Comparison of ENCODE assay signal across 34 cellular contexts in genomic region chr4:4376074-4376473, GRCh38. TPM values are rescaled to one million over a fixed set of nuclear protein-coding genes. Genes with fewer than 3 reads are reported as not detected.
"Had no signal": no experiment of that assay in that cellular context is flagged by ENCODE, and none has a peak within 500 bp of the region (broad histone marks: within the 10 kb centered on the region; RNA-seq: fewer than 3 reads in every experiment).

No MANE protein-coding gene starts in this region.

- H3K27ac Mint-ChIP-seq: natural killer cell treated with Interleukin-12 subunit alpha and Interleukin-12 subunit beta and Interleukin-15 and Interleukin-18, amount 100 ng/mL, for 72 hours; nephron progenitor cell; stimulated activated memory B cell treated with anti-CD40 and anti-IgM and Interleukin-4, amounts not matched to agents 10 μg/mL and 1 μg/mL and 100 μg/mL, for 72 hours; stimulated activated naive CD8-positive, alpha-beta T cell treated with anti-CD3 and anti-CD28 coated beads, Interleukin-15, amount 100 ng/mL, for 72 hours had no signal

- H3K4me1 Mint-ChIP-seq: naive B cell; nephron progenitor cell; neural crest cell; stimulated activated memory B cell treated with anti-CD40 and anti-IgM and Interleukin-4, amounts not matched to agents 10 μg/mL and 1 μg/mL and 100 μg/mL, for 72 hours; stimulated activated naive CD8-positive, alpha-beta T cell treated with anti-CD3 and anti-CD28 coated beads, Interleukin-15, amount 100 ng/mL, for 72 hours had no signal

- H3K36me3 ChIP-seq: ovary, prostate gland, right atrium auricular region, right lobe of liver, sigmoid colon, spleen, thoracic aorta, thyroid gland, tibial nerve, upper lobe of left lung, vagina had no signal

- ATAC-seq: naive thymus-derived CD8-positive, alpha-beta T cell; natural killer cell treated with Interleukin-12 subunit alpha and Interleukin-12 subunit beta and Interleukin-15 and Interleukin-18, amount 100 ng/mL, for 72 hours; right lobe of liver; stimulated activated memory B cell treated with anti-CD40 and anti-IgM and Interleukin-4, amounts not matched to agents 10 μg/mL and 1 μg/mL and 100 μg/mL, for 72 hours; stimulated activated naive CD8-positive, alpha-beta T cell treated with anti-CD3 and anti-CD28 coated beads, Interleukin-15, amount 100 ng/mL, for 72 hours; stimulated activated naive CD8-positive, alpha-beta T cell treated with anti-CD3 and anti-CD28 coated beads, Interleukin-15, Interleukin-2, amounts not matched to agents 100 U/mL and 50 U/mL, for 24 hours had no signal

- H3K4me3 ChIP-seq: ovary, prostate gland, right atrium auricular region, right lobe of liver, sigmoid colon, smooth muscle cell, spleen, thoracic aorta, thyroid gland, tibial nerve, upper lobe of left lung, vagina had no signal

- H3K27ac ChIP-seq: ovary, parathyroid adenoma, prostate gland, right atrium auricular region, right lobe of liver, sigmoid colon, spleen, thoracic aorta, thyroid gland, tibial nerve, upper lobe of left lung, vagina had no signal

- H3K9ac ChIP-seq: parathyroid adenoma had no signal

- H3K36me3 Mint-ChIP-seq: naive thymus-derived CD8-positive, alpha-beta T cell; natural killer cell treated with Interleukin-12 subunit alpha and Interleukin-12 subunit beta and Interleukin-15 and Interleukin-18, amount 100 ng/mL, for 72 hours; stimulated activated memory B cell treated with anti-CD40 and anti-IgM and Interleukin-4, amounts not matched to agents 10 μg/mL and 1 μg/mL and 100 μg/mL, for 72 hours had no signal

- H3K9me3 ChIP-seq: ovary, prostate gland, right lobe of liver, thoracic aorta, thyroid gland, upper lobe of left lung, vagina had no signal

- H3K4me3 Mint-ChIP-seq: naive B cell; naive thymus-derived CD8-positive, alpha-beta T cell; natural killer cell treated with Interleukin-12 subunit alpha and Interleukin-12 subunit beta and Interleukin-15 and Interleukin-18, amount 100 ng/mL, for 72 hours; nephron progenitor cell; neural crest cell; stimulated activated memory B cell treated with anti-CD40 and anti-IgM and Interleukin-4, amounts not matched to agents 10 μg/mL and 1 μg/mL and 100 μg/mL, for 72 hours; stimulated activated naive CD8-positive, alpha-beta T cell treated with anti-CD3 and anti-CD28 coated beads, Interleukin-15, amount 100 ng/mL, for 72 hours had no signal

- H3K4me2 ChIP-seq: smooth muscle cell had no signal

- DNase-seq: naive B cell; naive thymus-derived CD8-positive, alpha-beta T cell; nephron progenitor cell; occipital lobe; ovary; posterior cingulate gyrus; retina; sigmoid colon; spleen; stimulated activated CD4-positive, alpha-beta T cell treated with anti-CD3 and anti-CD28 coated beads, Interleukin-12 subunit alpha, Interleukin-12 subunit beta, amount 100 ng/mL, for 4 hours; stimulated activated CD4-positive, alpha-beta T cell treated with anti-CD3 and anti-CD28 coated beads, Interleukin-1b, Interleukin-23, amount 100 ng/mL, for 48 hours; stimulated activated CD4-positive, alpha-beta T cell treated with anti-CD3 and anti-CD28 coated beads, Interleukin-4, amount 100 ng/mL, for 1 hour; stimulated activated CD4-positive, alpha-beta T cell treated with anti-CD3 and anti-CD28 coated beads, Interleukin-4, amount 100 ng/mL, for 4 hours; stimulated activated CD8-positive, alpha-beta memory T cell treated with anti-CD3 and anti-CD28 coated beads, Interleukin-4, amount 100 ng/mL, for 48 hours; stimulated activated naive CD4-positive, alpha-beta T cell; stimulated activated naive CD8-positive, alpha-beta T cell treated with anti-CD3 and anti-CD28 coated beads, Interleukin-15, amount 100 ng/mL, for 72 hours; stimulated activated naive CD8-positive, alpha-beta T cell treated with anti-CD3 and anti-CD28 coated beads, Interleukin-15, Interleukin-2, amounts not matched to agents 100 U/mL and 50 U/mL, for 24 hours; substantia nigra; thyroid gland; trophoblast cell; upper lobe of left lung had no signal

- FAIRE-seq: urothelium cell line had no signal

- H3K27me3 ChIP-seq: ovary, right atrium auricular region, right lobe of liver, thyroid gland, upper lobe of left lung, vagina had no signal

- H3K4me1 ChIP-seq: parathyroid adenoma, prostate gland, right atrium auricular region, right lobe of liver, sigmoid colon, spleen, thyroid gland, tibial nerve, upper lobe of left lung, vagina had no signal

- H2AFZ ChIP-seq: parathyroid adenoma had no signal

- H3K9me3 Mint-ChIP-seq: natural killer cell treated with Interleukin-12 subunit alpha and Interleukin-12 subunit beta and Interleukin-15 and Interleukin-18, amount 100 ng/mL, for 72 hours; neural crest cell had no signal

RNA-seq across cellular contexts. Expression of gene NSG1, which starts 10.8 kb away (rescaled TPM):
- total RNA-seq: osteoblast had no signal
